ENCODE assay signal across 1 cellular context in the genomic region with DNA sequence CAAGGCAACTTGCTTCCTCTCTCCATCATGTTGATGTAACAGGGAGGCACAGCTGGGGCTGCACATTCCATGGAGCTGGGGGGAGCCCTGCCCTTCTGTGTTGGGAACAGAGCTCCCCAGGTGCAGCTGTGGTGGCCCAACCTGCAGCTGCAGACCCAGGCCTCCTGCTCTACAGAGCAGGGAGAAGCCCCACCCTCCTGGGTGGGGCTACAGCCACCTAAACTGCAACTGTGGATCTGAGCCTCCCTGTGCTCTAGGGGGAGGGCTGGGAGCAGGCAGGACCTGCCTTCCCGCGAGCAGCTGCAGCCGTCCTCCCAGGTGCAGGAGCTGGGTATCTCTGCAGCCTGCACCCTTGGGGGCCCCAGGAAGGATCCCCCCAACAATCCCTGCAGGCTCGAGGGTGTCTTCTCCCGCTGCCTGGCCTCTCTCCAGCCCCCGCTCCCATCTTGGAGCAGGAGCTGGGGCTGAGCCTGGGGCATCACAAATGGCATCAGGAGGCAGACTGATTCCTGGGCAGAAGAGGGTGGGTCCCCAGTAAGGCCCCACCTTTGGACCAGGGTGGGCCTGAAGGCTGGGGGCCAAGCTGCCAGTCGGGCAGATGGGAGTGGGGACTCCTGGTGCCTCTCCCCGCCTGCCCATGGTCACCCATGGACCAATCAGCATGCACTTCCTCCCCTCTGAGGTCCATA.
A peak's percentile ranks its signal among the peaks of the same experiment; 100 is the strongest.
TF ChIP-seq lines count a peak whose summit lies in the region.

No MANE protein-coding gene starts in this region.

TF ChIP-seq in H1, 55 proteins besides CTCF, POLR2A, EP300 and RAD21:
- TF ChIP-seq BCL11A (IDR thresholded peaks at IDR 0.05; ENCODE audit: low read depth in 2 of 2, low read length in 2 of 2) (no peak), SP1 (IDR thresholded peaks at IDR 0.05; ENCODE audit: low read depth, low read length) (0 out of 2 replicates have a peak, but pooled peaks have one; percentile 9), RNF2 (IDR thresholded peaks at IDR 0.05; ENCODE audit: borderline replicate concordance, low read depth, low read length, missing control alignments, poor library complexity, severe bottlenecking) (no peak), NRF1 (IDR thresholded peaks at IDR 0.05; ENCODE audit: low read depth, low read length) (no peak), TCF12 (IDR thresholded peaks at IDR 0.05; ENCODE audit: low read depth, low read length) (peak; percentile 96), EGR1 (IDR thresholded peaks at IDR 0.05; ENCODE audit: borderline replicate concordance, low read depth, low read length) (no peak), TEAD4 (IDR thresholded peaks at IDR 0.05; ENCODE audit: low read depth, low read length) (peak; percentile 90)
